21 cellular contexts compared by ENCODE assay signal in the genomic region with DNA sequence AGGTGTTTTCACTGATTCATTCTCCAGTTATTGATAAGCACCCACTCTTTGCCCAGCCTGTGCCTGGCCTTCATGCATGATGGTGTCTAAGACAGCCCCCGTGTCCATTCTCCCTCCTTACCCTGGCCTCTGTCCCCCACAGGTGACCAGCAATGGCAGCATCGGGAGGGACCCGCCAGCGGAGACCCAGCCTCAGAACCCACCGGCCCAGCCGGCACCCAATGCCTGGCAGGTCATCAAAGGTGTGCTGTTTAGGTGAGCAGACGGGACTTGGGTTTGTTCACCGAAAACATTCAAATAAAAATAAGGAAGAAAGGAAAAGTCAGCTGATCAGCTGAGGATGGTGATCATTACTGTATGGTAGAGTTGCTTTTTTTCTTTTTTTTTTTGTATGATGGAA. TPM values are rescaled to one million over a fixed set of nuclear protein-coding genes. Genes with fewer than 3 reads are reported as not detected.
DNase-seq lines count a peak whose midpoint lies in the region; ATAC-seq and TF ChIP-seq lines count a peak whose summit lies in the region.
"Had no signal": no experiment of that assay in that cellular context is flagged by ENCODE, and none has a peak within 500 bp of the region (broad histone marks: within the 10 kb centered on the region; RNA-seq: fewer than 3 reads in every experiment).

No MANE protein-coding gene starts in this region.

- no peaks in the 10 kb centered on the region for H3K9me3 Mint-ChIP-seq in CD4-positive, CD25-positive, alpha-beta regulatory T cell
- H3K9me3 Mint-ChIP-seq in IgD-negative memory B cell (no peaks in the 10 kb centered on the region), activated B cell treated with CpG ODN at 0.5 μM for 24 hours (no peaks in the 10 kb centered on the region)
- H3K9me3 Mint-ChIP-seq: CD14-positive monocyte had no signal

- H3K4me3 Mint-ChIP-seq in CD4-positive, CD25-positive, alpha-beta regulatory T cell: no peak overlapping the region
- peak overlapping the region in 3 of 4 donors; percentile 49 to 89 (median 67) for H3K4me3 Mint-ChIP-seq in IgD-negative memory B cell
- H3K4me3 Mint-ChIP-seq in activated B cell treated with CpG ODN at 0.5 μM for 24 hours: peak overlapping the region; percentile 61
- H3K4me3 Mint-ChIP-seq: CD14-positive monocyte had no signal

- CTCF ChIA-PET in activated B cell treated with CpG ODN at 0.5 μM for 24 hours (lab: Charles Lee): interaction anchor here (0.9 to 1.5 kb wide), 3 partner anchors 10 to 98 kb away, joined by 3 to 4 read pairs (median 3); no protein-coding TSS in a partner anchor
- CTCF ChIA-PET in HEK293T (lab: Yijun Ruan, JAX): no interaction called here

- peaks cover 40% of the 10 kb centered on the region for H3K36me3 ChIP-seq in CD4-positive, CD25-positive, alpha-beta regulatory T cell (ENCODE audit: control insufficient read depth, insufficient read depth, low read length)
- H3K36me3 ChIP-seq in osteoblast (ENCODE audit: insufficient read depth, low read length) (peaks cover 21% of the 10 kb centered on the region), ovary (no peaks in the 10 kb centered on the region)

- peaks cover 20% of the 10 kb centered on the region for H3K36me3 Mint-ChIP-seq in CD4-positive, CD25-positive, alpha-beta regulatory T cell
- no peaks in the 10 kb centered on the region for H3K36me3 Mint-ChIP-seq in IgD-negative memory B cell
- H3K36me3 Mint-ChIP-seq in activated B cell treated with CpG ODN at 0.5 μM for 24 hours (ENCODE audit: low read depth): peaks cover 45% of the 10 kb centered on the region

- 83 to 85% (median 84%) methylated on average over 8 of the region's 8 CpGs for WGBS in ovary, 3 donors

- H3K4me1 Mint-ChIP-seq in CD4-positive, CD25-positive, alpha-beta regulatory T cell: peaks cover 0 to 41% (median 30%) of the 10 kb centered on the region in 4 donors
- H3K4me1 Mint-ChIP-seq in IgD-negative memory B cell (peaks cover 36 to 45% (median 44%) of the 10 kb centered on the region in 3 donors), activated B cell treated with CpG ODN at 0.5 μM for 24 hours (peaks cover 56% of the 10 kb centered on the region)

- H3K27me3 ChIP-seq in CD4-positive, CD25-positive, alpha-beta regulatory T cell (ENCODE audit: control insufficient read depth, insufficient read depth, low read length): no peaks in the 10 kb centered on the region
- no peaks in the 10 kb centered on the region for H3K27me3 ChIP-seq in osteoblast (ENCODE audit: insufficient read depth, low read length)
- H3K27me3 ChIP-seq in ovary: no peaks in the 10 kb centered on the region

- H3K4me3 ChIP-seq in CD4-positive, CD25-positive, alpha-beta regulatory T cell (ENCODE audit: low read depth, low read length): no peak overlapping the region
- no peak overlapping the region for H3K4me3 ChIP-seq in osteoblast (ENCODE audit: insufficient read depth, low read length)
- no peak overlapping the region for H3K4me3 ChIP-seq in ovary

- no peak for ATAC-seq in CD4-positive, CD25-positive, alpha-beta regulatory T cell (ENCODE audit: low read depth in 2 of 2)
- ATAC-seq in activated B cell treated with CpG ODN at 0.5 μM for 24 hours (ENCODE audit: low read depth): no peak
- ATAC-seq: PC-3, SK-N-SH treated with all-trans-retinoic acid at 6 μM for 48 hours had no signal

- peaks cover 51% of the 10 kb centered on the region for H4K20me1 ChIP-seq in osteoblast (ENCODE audit: insufficient read depth, low read length)

- peak overlapping the region in 2 of 3 donors; percentile 46 to 56 for H3K27ac Mint-ChIP-seq in CD4-positive, CD25-positive, alpha-beta regulatory T cell
- H3K27ac Mint-ChIP-seq in IgD-negative memory B cell (peak overlapping the region; percentile 75 to 94 (median 84)), activated B cell treated with CpG ODN at 0.5 μM for 24 hours (peak overlapping the region; percentile 86)

- no peak for TF ChIP-seq EP300 in ovary (IDR thresholded peaks at IDR 0.05)

- DNase-seq in CD4-positive, CD25-positive, alpha-beta regulatory T cell: no peak
- no peak for DNase-seq in activated B cell treated with CpG ODN at 0.5 μM for 24 hours
- DNase-seq in osteoblast (ENCODE audit: insufficient read length, low spot score, missing footprints): peak; percentile 56
- no peak for DNase-seq in HEK293T (ENCODE audit: extremely low spot score)
- no peak for DNase-seq in ovary
- no peak for DNase-seq in GM19240 (ENCODE audit: insufficient read length, low spot score)
- DNase-seq: ACHN, DMS 273 treated with DMSO at 0.1 percent for 48 hours, DND-41, GDM1, IMR-90, Kasumi-1, NCI-H1105, NCI-H2107, NCI-H510A, NCI-H748 treated with DMSO at 0.1 percent for 48 hours, PC-3, SIG-M5 had no signal

- peaks cover 67% of the 10 kb centered on the region for H3K79me2 ChIP-seq in osteoblast (ENCODE audit: insufficient read depth, low read length)

- H3K9me3 ChIP-seq in CD4-positive, CD25-positive, alpha-beta regulatory T cell (ENCODE audit: control insufficient read depth in 2 of 2, low read length in 2 of 2): no peaks in the 10 kb centered on the region
- H3K9me3 ChIP-seq in osteoblast (ENCODE audit: low read depth, low read length) (no peaks in the 10 kb centered on the region), ovary (no peaks in the 10 kb centered on the region)

- peaks cover 12% of the 10 kb centered on the region for H3K4me1 ChIP-seq in CD4-positive, CD25-positive, alpha-beta regulatory T cell (ENCODE audit: control insufficient read depth, insufficient read depth, low read length, poor library complexity, severe bottlenecking)
- H3K4me1 ChIP-seq in osteoblast (ENCODE audit: insufficient read depth, low read length): no peaks in the 10 kb centered on the region
- H3K4me1 ChIP-seq in ovary (ENCODE audit: insufficient read depth): peaks cover 3% of the 10 kb centered on the region

- H3K27me3 Mint-ChIP-seq in CD4-positive, CD25-positive, alpha-beta regulatory T cell: no peaks in the 10 kb centered on the region
- H3K27me3 Mint-ChIP-seq in IgD-negative memory B cell (no peaks in the 10 kb centered on the region), activated B cell treated with CpG ODN at 0.5 μM for 24 hours (no peaks in the 10 kb centered on the region)

- intact Hi-C loops in activated B cell treated with CpG ODN at 0.5 μM for 24 hours (cut with micrococcal nuclease): no loop called here
- intact Hi-C loops in ovary (cut with DNase I): no loop called here

- POLR2A ChIA-PET in activated B cell treated with CpG ODN at 0.5 μM for 24 hours (lab: Charles Lee): interaction anchor here (0.6 to 3.3 kb wide), 9 partner anchors 39 to 538 kb away, joined by 3 to 26 read pairs (median 4); partner anchors contain the start of genes BLOC1S3, GEMIN7, RELB and TRAPPC6A
- POLR2A ChIA-PET in HEK293T (lab: Yijun Ruan, JAX): no interaction called here

- no peak overlapping the region for H2AFZ ChIP-seq in osteoblast (ENCODE audit: low read length)

- no peak overlapping the region for H3K4me2 ChIP-seq in osteoblast (ENCODE audit: insufficient read depth, low read length)

- H3K27ac ChIP-seq in CD4-positive, CD25-positive, alpha-beta regulatory T cell (ENCODE audit: insufficient read depth, low read length, poor library complexity, severe bottlenecking): no peak overlapping the region
- H3K27ac ChIP-seq in osteoblast (ENCODE audit: low read depth, low read length): no peak overlapping the region
- no peak overlapping the region for H3K27ac ChIP-seq in ovary

- no peak for TF ChIP-seq CTCF in activated B cell treated with CpG ODN at 0.5 μM for 24 hours (IDR thresholded peaks at IDR 0.05)
- no peak for TF ChIP-seq CTCF in osteoblast (IDR thresholded peaks at IDR 0.05; ENCODE audit: extremely low read depth, low read depth, low read length)
- TF ChIP-seq CTCF in ovary (IDR thresholded peaks at IDR 0.05): no peak

- no peak for TF ChIP-seq POLR2A in ovary (IDR thresholded peaks at IDR 0.05)

TF ChIP-seq in HEK293T, 16 proteins besides CTCF, POLR2A, EP300 and RAD21 (continues in another document):
- TF ChIP-seq FOXM1 (IDR thresholded peaks at IDR 0.05; ENCODE audit: borderline replicate concordance): no peak

RNA-seq across cellular contexts. Expression of gene CLPTM1, which starts 6.6 kb away (rescaled TPM):
- total RNA-seq in CD4-positive, CD25-positive, alpha-beta regulatory T cell: 81.5 TPM
- 10 to 100 TPM; 16.7 to 20.3 (median 19.2) TPM for polyA plus RNA-seq in CD4-positive, CD25-positive, alpha-beta regulatory T cell
- 29.2 TPM for polyA plus RNA-seq in IgD-negative memory B cell
- total RNA-seq in activated B cell treated with CpG ODN at 0.5 μM for 24 hours: 87.0 and 92.1 TPM in 2 replicates
- total RNA-seq in osteoblast: 45.2 and 61.3 TPM in 2 replicates
- total RNA-seq in ovary: 100 to 1,000 TPM in 1 of 7 donors, 10 to 100 TPM in 6; 36.4 to 103 (median 82.0) TPM
- 10 to 100 TPM; 68.8 to 71.6 TPM for polyA plus RNA-seq in ovary

RNA-seq across cellular contexts. Expression of gene APOC2, which starts 16.0 kb away (rescaled TPM):
- total RNA-seq in CD4-positive, CD25-positive, alpha-beta regulatory T cell: not detected
- not detected for polyA plus RNA-seq in CD4-positive, CD25-positive, alpha-beta regulatory T cell
- polyA plus RNA-seq in IgD-negative memory B cell (not detected), ovary (1 to 10 TPM in 1 of 2 donors, under 1 TPM in 1; 0.34 to 5.5 TPM)
- total RNA-seq in activated B cell treated with CpG ODN at 0.5 μM for 24 hours (not detected in 2 replicates), osteoblast (not detected in 2 replicates), ovary (1 to 10 TPM in 2 of 7 donors, under 1 TPM in 1, not detected in 4; 0.32 to 1.6 (median 1.1) TPM)
- total RNA-seq: IMR-90, PC-3 had no signal
- polyA plus RNA-seq: CD14-positive monocyte, IMR-90 had no signal

RNA-seq across cellular contexts. Expression of gene APOC4, which starts 19.8 kb away (rescaled TPM):
- total RNA-seq in CD4-positive, CD25-positive, alpha-beta regulatory T cell: not detected
- not detected for polyA plus RNA-seq in CD4-positive, CD25-positive, alpha-beta regulatory T cell
- polyA plus RNA-seq in IgD-negative memory B cell (not detected), ovary (not detected)
- total RNA-seq in activated B cell treated with CpG ODN at 0.5 μM for 24 hours (not detected in 2 replicates), osteoblast (not detected in 2 replicates), ovary (under 1 TPM in 1 of 7 donors, not detected in 6; 0.57 TPM)
- total RNA-seq: IMR-90, PC-3 had no signal
- polyA plus RNA-seq: CD14-positive monocyte, IMR-90 had no signal

RNA-seq across cellular contexts. Expression of gene RELB, which starts 39.4 kb away (rescaled TPM):
- 107 TPM for total RNA-seq in CD4-positive, CD25-positive, alpha-beta regulatory T cell
- 10 to 100 TPM in 2 of 4 donors, 1 to 10 TPM in 2; 5.5 to 11.4 (median 10.2) TPM for polyA plus RNA-seq in CD4-positive, CD25-positive, alpha-beta regulatory T cell
- polyA plus RNA-seq in IgD-negative memory B cell: 89.8 TPM
- total RNA-seq in activated B cell treated with CpG ODN at 0.5 μM for 24 hours: 117 and 135 TPM in 2 replicates
- total RNA-seq in osteoblast: 8.5 and 9.8 TPM in 2 replicates
- 10 to 100 TPM in 5 of 7 donors, 1 to 10 TPM in 2; 5.4 to 23.2 (median 10.4) TPM for total RNA-seq in ovary
- polyA plus RNA-seq in ovary: 1 to 10 TPM; 3.0 to 7.1 TPM

RNA-seq across cellular contexts. Expression of gene APOC1, which starts 47.4 kb away (rescaled TPM):
- total RNA-seq in CD4-positive, CD25-positive, alpha-beta regulatory T cell: not detected
- polyA plus RNA-seq in CD4-positive, CD25-positive, alpha-beta regulatory T cell: not detected
- polyA plus RNA-seq in IgD-negative memory B cell: not detected
- 1.2 and 1.7 TPM in 2 replicates for total RNA-seq in activated B cell treated with CpG ODN at 0.5 μM for 24 hours
- total RNA-seq in osteoblast: 1.2 and 1.4 TPM in 2 replicates
- 100 to 1,000 TPM in 1 of 7 donors, 10 to 100 TPM in 6; 14.4 to 104 (median 45.0) TPM for total RNA-seq in ovary
- polyA plus RNA-seq in ovary: 100 to 1,000 TPM in 1 of 2 donors, 10 to 100 TPM in 1; 96.5 to 625 TPM
- total RNA-seq: IMR-90 had no signal
- polyA plus RNA-seq: CD14-positive monocyte had no signal

Comparison
In these comparisons a context has a peak if more than half of its experiments do, and no peak if none do; other contexts are left out.
1. H3K4me3 Mint-ChIP-seq: peak in IgD-negative memory B cell (3 of 4) and activated B cell treated with CpG ODN at 0.5 μM for 24 hours (single experiment); none in CD4-positive, CD25-positive, alpha-beta regulatory T cell (0 of 4).
2. Peak in every context shown above with its lines, with median percentiles within 50 percentile points of each other: H3K27ac Mint-ChIP-seq.